2 cellular contexts compared by ENCODE assay signal in the genomic region with DNA sequence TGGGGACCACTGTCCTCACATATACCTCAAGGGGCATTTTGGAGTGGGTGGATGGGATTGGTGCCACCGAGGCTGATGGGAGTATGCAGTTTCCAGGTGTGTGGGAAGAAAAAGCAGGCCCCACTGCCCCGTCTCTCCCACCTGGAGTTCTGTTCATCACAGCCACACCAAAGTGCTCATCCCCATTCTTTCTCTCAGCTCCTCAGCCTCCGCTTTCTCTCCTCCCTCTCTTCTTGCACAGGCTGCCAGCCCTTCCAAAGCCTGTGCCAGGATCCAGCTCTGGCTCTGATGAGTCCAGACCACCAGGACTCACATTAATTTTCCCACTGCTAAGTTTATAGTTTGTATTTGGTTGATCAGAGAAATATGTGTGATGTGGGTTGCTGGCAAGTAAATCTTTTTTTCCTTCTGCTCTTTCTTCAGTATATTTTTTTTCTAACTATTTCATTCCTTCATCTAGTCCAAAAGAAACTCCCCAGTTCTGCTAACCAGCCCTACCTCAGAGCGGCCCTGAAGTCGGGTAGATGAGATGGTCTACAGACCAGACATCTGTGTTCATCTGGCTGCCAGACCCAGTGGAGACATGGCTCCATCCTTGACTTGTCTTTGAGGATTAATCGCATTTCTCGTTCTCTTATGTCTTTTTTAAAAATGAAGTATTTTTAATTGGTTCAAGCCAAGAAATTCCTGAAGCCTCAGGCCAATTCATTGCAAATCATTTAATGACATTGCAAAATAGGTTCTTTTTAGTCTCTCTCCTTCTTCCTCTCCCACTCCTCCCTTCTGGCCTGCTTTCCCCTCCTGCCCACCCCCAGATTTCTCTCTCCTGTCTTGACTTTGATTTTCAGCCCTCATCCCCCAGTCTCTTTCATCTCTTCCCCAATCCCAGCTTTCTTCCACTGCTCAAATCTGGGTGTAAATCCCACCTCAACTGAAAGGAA.
TF ChIP-seq lines count a peak whose summit lies in the region.

No MANE protein-coding gene starts in this region.

TF ChIP-seq in SK-N-SH treated with all-trans-retinoic acid at 6 μM for 48 hours, 23 proteins besides CTCF, POLR2A, EP300 and RAD21 (continued from another document):
- TF ChIP-seq, protein P1, sequence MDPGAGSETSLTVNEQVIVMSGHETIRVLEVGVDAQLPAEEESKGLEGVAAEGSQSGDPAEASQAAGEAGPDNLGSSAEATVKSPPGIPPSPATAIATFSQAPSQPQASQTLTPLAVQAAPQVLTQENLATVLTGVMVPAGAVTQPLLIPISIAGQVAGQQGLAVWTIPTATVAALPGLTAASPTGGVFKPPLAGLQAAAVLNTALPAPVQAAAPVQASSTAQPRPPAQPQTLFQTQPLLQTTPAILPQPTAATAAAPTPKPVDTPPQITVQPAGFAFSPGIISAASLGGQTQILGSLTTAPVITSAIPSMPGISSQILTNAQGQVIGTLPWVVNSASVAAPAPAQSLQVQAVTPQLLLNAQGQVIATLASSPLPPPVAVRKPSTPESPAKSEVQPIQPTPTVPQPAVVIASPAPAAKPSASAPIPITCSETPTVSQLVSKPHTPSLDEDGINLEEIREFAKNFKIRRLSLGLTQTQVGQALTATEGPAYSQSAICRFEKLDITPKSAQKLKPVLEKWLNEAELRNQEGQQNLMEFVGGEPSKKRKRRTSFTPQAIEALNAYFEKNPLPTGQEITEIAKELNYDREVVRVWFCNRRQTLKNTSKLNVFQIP (CRISPR knock-in tag; IDR thresholded peaks at IDR 0.05; ENCODE audit: borderline replicate concordance, low read depth), result no peak
- TF ChIP-seq, protein P2, sequence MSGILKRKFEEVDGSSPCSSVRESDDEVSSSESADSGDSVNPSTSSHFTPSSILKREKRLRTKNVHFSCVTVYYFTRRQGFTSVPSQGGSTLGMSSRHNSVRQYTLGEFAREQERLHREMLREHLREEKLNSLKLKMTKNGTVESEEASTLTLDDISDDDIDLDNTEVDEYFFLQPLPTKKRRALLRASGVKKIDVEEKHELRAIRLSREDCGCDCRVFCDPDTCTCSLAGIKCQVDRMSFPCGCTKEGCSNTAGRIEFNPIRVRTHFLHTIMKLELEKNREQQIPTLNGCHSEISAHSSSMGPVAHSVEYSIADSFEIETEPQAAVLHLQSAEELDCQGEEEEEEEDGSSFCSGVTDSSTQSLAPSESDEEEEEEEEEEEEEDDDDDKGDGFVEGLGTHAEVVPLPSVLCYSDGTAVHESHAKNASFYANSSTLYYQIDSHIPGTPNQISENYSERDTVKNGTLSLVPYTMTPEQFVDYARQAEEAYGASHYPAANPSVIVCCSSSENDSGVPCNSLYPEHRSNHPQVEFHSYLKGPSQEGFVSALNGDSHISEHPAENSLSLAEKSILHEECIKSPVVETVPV (CRISPR knock-in tag; IDR thresholded peaks at IDR 0.05), result no peak
- TF ChIP-seq ZFP3 (CRISPR knock-in tag; IDR thresholded peaks at IDR 0.05) (no peak), RARB (CRISPR knock-in tag; IDR thresholded peaks at IDR 0.05) (no peak), ARNTL (CRISPR knock-in tag; IDR thresholded peaks at IDR 0.05; ENCODE audit: borderline replicate concordance, low read depth) (no peak)

TF ChIP-seq in SK-N-SH, 30 proteins besides CTCF, POLR2A, EP300 and RAD21 (continued from another document):
- TF ChIP-seq, protein P3, sequence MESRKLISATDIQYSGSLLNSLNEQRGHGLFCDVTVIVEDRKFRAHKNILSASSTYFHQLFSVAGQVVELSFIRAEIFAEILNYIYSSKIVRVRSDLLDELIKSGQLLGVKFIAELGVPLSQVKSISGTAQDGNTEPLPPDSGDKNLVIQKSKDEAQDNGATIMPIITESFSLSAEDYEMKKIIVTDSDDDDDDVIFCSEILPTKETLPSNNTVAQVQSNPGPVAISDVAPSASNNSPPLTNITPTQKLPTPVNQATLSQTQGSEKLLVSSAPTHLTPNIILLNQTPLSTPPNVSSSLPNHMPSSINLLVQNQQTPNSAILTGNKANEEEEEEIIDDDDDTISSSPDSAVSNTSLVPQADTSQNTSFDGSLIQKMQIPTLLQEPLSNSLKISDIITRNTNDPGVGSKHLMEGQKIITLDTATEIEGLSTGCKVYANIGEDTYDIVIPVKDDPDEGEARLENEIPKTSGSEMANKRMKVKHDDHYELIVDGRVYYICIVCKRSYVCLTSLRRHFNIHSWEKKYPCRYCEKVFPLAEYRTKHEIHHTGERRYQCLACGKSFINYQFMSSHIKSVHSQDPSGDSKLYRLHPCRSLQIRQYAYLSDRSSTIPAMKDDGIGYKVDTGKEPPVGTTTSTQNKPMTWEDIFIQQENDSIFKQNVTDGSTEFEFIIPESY (IDR thresholded peaks at IDR 0.05; ENCODE audit: borderline replicate concordance, low read depth), result no peak
- TF ChIP-seq, protein P4, sequence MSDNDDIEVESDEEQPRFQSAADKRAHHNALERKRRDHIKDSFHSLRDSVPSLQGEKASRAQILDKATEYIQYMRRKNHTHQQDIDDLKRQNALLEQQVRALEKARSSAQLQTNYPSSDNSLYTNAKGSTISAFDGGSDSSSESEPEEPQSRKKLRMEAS (IDR thresholded peaks at IDR 0.05; ENCODE audit: low read depth), result no peak
- TF ChIP-seq, protein P5, sequence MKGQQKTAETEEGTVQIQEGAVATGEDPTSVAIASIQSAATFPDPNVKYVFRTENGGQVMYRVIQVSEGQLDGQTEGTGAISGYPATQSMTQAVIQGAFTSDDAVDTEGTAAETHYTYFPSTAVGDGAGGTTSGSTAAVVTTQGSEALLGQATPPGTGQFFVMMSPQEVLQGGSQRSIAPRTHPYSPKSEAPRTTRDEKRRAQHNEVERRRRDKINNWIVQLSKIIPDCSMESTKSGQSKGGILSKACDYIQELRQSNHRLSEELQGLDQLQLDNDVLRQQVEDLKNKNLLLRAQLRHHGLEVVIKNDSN (IDR thresholded peaks at IDR 0.05; ENCODE audit: borderline replicate concordance, low read depth), result no peak
- TF ChIP-seq TCF12 (IDR thresholded peaks at IDR 0.05) (no peak), RXRA (IDR thresholded peaks at IDR 0.05; ENCODE audit: borderline replicate concordance, low read depth) (no peak), RFX5 (IDR thresholded peaks at IDR 0.05; ENCODE audit: low read length) (no peak), SMC3 (IDR thresholded peaks at IDR 0.05; ENCODE audit: low read depth, low read length) (no peak), EZH2phosphoT487 (IDR thresholded peaks at IDR 0.05; ENCODE audit: borderline replicate concordance, low read depth) (no peak), RCOR1 (IDR thresholded peaks at IDR 0.05; ENCODE audit: low read length) (no peak), TEAD4 (IDR thresholded peaks at IDR 0.05; ENCODE audit: borderline replicate concordance, insufficient read depth) (no peak), FOXJ3 (CRISPR knock-in tag; IDR thresholded peaks at IDR 0.05) (no peak), YY1 (IDR thresholded peaks at IDR 0.05; ENCODE audit: low read depth) (no peak), CHD2 (IDR thresholded peaks at IDR 0.05; ENCODE audit: low read length, partially characterized antibody) (no peak), NFIC (IDR thresholded peaks at IDR 0.05; ENCODE audit: borderline replicate concordance) (no peak), FOXM1 (IDR thresholded peaks at IDR 0.05; ENCODE audit: low read depth) (no peak), SIN3A (IDR thresholded peaks at IDR 0.05; ENCODE audit: borderline replicate concordance, low read depth, low read length) (no peak)
- TF ChIP-seq, protein P6, sequence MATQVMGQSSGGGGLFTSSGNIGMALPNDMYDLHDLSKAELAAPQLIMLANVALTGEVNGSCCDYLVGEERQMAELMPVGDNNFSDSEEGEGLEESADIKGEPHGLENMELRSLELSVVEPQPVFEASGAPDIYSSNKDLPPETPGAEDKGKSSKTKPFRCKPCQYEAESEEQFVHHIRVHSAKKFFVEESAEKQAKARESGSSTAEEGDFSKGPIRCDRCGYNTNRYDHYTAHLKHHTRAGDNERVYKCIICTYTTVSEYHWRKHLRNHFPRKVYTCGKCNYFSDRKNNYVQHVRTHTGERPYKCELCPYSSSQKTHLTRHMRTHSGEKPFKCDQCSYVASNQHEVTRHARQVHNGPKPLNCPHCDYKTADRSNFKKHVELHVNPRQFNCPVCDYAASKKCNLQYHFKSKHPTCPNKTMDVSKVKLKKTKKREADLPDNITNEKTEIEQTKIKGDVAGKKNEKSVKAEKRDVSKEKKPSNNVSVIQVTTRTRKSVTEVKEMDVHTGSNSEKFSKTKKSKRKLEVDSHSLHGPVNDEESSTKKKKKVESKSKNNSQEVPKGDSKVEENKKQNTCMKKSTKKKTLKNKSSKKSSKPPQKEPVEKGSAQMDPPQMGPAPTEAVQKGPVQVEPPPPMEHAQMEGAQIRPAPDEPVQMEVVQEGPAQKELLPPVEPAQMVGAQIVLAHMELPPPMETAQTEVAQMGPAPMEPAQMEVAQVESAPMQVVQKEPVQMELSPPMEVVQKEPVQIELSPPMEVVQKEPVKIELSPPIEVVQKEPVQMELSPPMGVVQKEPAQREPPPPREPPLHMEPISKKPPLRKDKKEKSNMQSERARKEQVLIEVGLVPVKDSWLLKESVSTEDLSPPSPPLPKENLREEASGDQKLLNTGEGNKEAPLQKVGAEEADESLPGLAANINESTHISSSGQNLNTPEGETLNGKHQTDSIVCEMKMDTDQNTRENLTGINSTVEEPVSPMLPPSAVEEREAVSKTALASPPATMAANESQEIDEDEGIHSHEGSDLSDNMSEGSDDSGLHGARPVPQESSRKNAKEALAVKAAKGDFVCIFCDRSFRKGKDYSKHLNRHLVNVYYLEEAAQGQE (IDR thresholded peaks at IDR 0.05; ENCODE audit: low read depth, low read length), result no peak
- TF ChIP-seq, protein P7, sequence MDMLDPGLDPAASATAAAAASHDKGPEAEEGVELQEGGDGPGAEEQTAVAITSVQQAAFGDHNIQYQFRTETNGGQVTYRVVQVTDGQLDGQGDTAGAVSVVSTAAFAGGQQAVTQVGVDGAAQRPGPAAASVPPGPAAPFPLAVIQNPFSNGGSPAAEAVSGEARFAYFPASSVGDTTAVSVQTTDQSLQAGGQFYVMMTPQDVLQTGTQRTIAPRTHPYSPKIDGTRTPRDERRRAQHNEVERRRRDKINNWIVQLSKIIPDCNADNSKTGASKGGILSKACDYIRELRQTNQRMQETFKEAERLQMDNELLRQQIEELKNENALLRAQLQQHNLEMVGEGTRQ (IDR thresholded peaks at IDR 0.05; ENCODE audit: borderline replicate concordance, low read depth, low read length), result no peak
